13 cellular contexts compared by ENCODE assay signal in genomic region chr1:230136453-230137327, GRCh38.
DNase-seq lines count a peak whose midpoint lies in the region; ATAC-seq, FAIRE-seq and TF ChIP-seq lines count a peak whose summit lies in the region.
"Had no signal": no experiment of that assay in that cellular context is flagged by ENCODE, and none has a peak within 500 bp of the region (broad histone marks: within the 10 kb centered on the region; RNA-seq: fewer than 3 reads in every experiment).

No MANE protein-coding gene starts in this region.

- H3K4me1 ChIP-seq in A673 (ENCODE audit: insufficient read depth, low read length, poor library complexity, severe bottlenecking) = peaks cover 83% of the 10 kb centered on the region
- peaks cover 64% of the 10 kb centered on the region for H3K4me1 ChIP-seq in OCI-LY7 (ENCODE audit: insufficient read depth, low read length, poor library complexity, severe bottlenecking)
- H3K4me1 ChIP-seq in esophagus muscularis mucosa = peaks cover 44 to 98% (median 96%) of the 10 kb centered on the region in 4 donors

- no peak overlapping the region for H2AFZ ChIP-seq in OCI-LY7 (ENCODE audit: low read length)

- no peak overlapping the region for H3K4me3 ChIP-seq in A673 (ENCODE audit: low read depth, low read length, poor library complexity, severe bottlenecking)
- H3K4me3 ChIP-seq in OCI-LY7 (ENCODE audit: low read depth, low read length, poor library complexity, severe bottlenecking) = no peak overlapping the region
- H3K4me3 ChIP-seq in esophagus muscularis mucosa = peak overlapping the region; percentile 12 to 36 (median 14)
- H3K4me3 ChIP-seq: A549 had no signal

- H3K79me2 ChIP-seq in OCI-LY7 (ENCODE audit: insufficient read depth, low read depth, low read length) = peaks cover 17% of the 10 kb centered on the region; the same call in 1 of the 2 replicates

- no peak for ATAC-seq in activated CD8-positive, alpha-beta memory T cell treated with anti-CD3 and anti-CD28 coated beads, Interleukin-2, amount 10 ng/mL, durations not matched to agents 7 days and 5 days
- no peak for ATAC-seq in HG03097 (IDR thresholded peaks at IDR 0.05; ENCODE audit: low FRiP score, unreplicated experiment)
- ATAC-seq: A549, PC-3 had no signal

- POLR2A ChIA-PET in A673 (lab: Charles Lee; ENCODE audit: low non-redundant PET) = no interaction called here
- POLR2A ChIA-PET in OCI-LY7 (lab: Charles Lee) = interaction anchor here (0.6 to 2.5 kb wide), 2 partner anchors 9 to 15 kb away, joined by 3 to 19 read pairs; no protein-coding TSS in a partner anchor

- peaks cover 78% of the 10 kb centered on the region for H3K4me1 Mint-ChIP-seq in nephron
- H3K4me1 Mint-ChIP-seq in activated CD8-positive, alpha-beta memory T cell treated with anti-CD3 and anti-CD28 coated beads, Interleukin-2, amount 10 ng/mL, durations not matched to agents 7 days and 5 days = peaks cover 34% of the 10 kb centered on the region

- H3K27me3 ChIP-seq in A673 (replicated peaks; ENCODE audit: insufficient read depth, low read depth, low read length, poor library complexity) (no peaks in the 10 kb centered on the region), esophagus muscularis mucosa (no peaks in the 10 kb centered on the region)

- BruUV-seq in A673 (replicated peaks; lab: Mats Ljungman, UMichigan) = no TSS peak
- no TSS peak for BruUV-seq in OCI-LY7 (replicated peaks; lab: Mats Ljungman, UMichigan)

- H3K36me3 ChIP-seq in A673 (ENCODE audit: insufficient read depth, low read length, poor library complexity, severe bottlenecking) (no peaks in the 10 kb centered on the region), OCI-LY7 (ENCODE audit: insufficient read depth, low read length) (no peaks in the 10 kb centered on the region), esophagus muscularis mucosa (no peaks in the 10 kb centered on the region)

- peak overlapping the region in 2 of 3 experiments; percentile 10 to 28 for H3K4me3 Mint-ChIP-seq in nephron
- H3K4me3 Mint-ChIP-seq in activated CD8-positive, alpha-beta memory T cell treated with anti-CD3 and anti-CD28 coated beads, Interleukin-2, amount 10 ng/mL, durations not matched to agents 7 days and 5 days = no peak overlapping the region

- TF ChIP-seq CTCF in A673 (conservative IDR thresholded peaks at IDR 0.05; ENCODE audit: low read depth, low read length) (no peak), OCI-LY7 (conservative IDR thresholded peaks at IDR 0.05; ENCODE audit: low read length) (no peak), esophagus muscularis mucosa (IDR thresholded peaks at IDR 0.05) (no peak), nephron (IDR thresholded peaks at IDR 0.05; ENCODE audit: unreplicated experiment in 3 of 3) (no peak)

- no peak for FAIRE-seq in RCC 7860 (lab: Jason Lieb, UNC)
- FAIRE-seq: A549, G401.6 had no signal

- no peaks in the 10 kb centered on the region for H3K9me3 Mint-ChIP-seq in nephron
- no peaks in the 10 kb centered on the region for H3K9me3 Mint-ChIP-seq in activated CD8-positive, alpha-beta memory T cell treated with anti-CD3 and anti-CD28 coated beads, Interleukin-2, amount 10 ng/mL, durations not matched to agents 7 days and 5 days (ENCODE audit: low read depth)

- peaks cover 18% of the 10 kb centered on the region for H3K27me3 Mint-ChIP-seq in nephron (ENCODE audit: low read depth)
- H3K27me3 Mint-ChIP-seq in activated CD8-positive, alpha-beta memory T cell treated with anti-CD3 and anti-CD28 coated beads, Interleukin-2, amount 10 ng/mL, durations not matched to agents 7 days and 5 days = no peaks in the 10 kb centered on the region

- CTCF ChIA-PET in A673 (lab: Charles Lee) (no interaction called here), OCI-LY7 (lab: Charles Lee; ENCODE audit: unreplicated experiment) (interaction anchor here (1.5 kb wide), 1 partner anchor 11 kb away, joined by 4 read pairs; no protein-coding TSS in a partner anchor)
- CTCF ChIA-PET in activated CD8-positive, alpha-beta memory T cell treated with anti-CD3 and anti-CD28 coated beads, Interleukin-2, amount 10 ng/mL, durations not matched to agents 7 days and 5 days (lab: Charles Lee) = interaction anchor here (1.1 kb wide), 1 partner anchor 28 kb away, joined by 3 read pairs; no protein-coding TSS in a partner anchor

- H3K9me2 ChIP-seq in OCI-LY7 (ENCODE audit: insufficient read depth, low read length) = no peaks in the 10 kb centered on the region

- no peaks in the 10 kb centered on the region for H3K36me3 Mint-ChIP-seq in nephron (ENCODE audit: low read depth)
- no peaks in the 10 kb centered on the region for H3K36me3 Mint-ChIP-seq in activated CD8-positive, alpha-beta memory T cell treated with anti-CD3 and anti-CD28 coated beads, Interleukin-2, amount 10 ng/mL, durations not matched to agents 7 days and 5 days

- no peaks in the 10 kb centered on the region for H4K20me1 ChIP-seq in OCI-LY7 (ENCODE audit: insufficient read depth, low read length)

- H3K9me3 ChIP-seq in A673 (ENCODE audit: low read depth, low read length, poor library complexity, severe bottlenecking) = no peaks in the 10 kb centered on the region
- H3K9me3 ChIP-seq in OCI-LY7 (ENCODE audit: low read length) = no peaks in the 10 kb centered on the region
- H3K9me3 ChIP-seq in esophagus muscularis mucosa = no peaks in the 10 kb centered on the region
- H3K9me3 ChIP-seq: A549 had no signal

- no peak for TF ChIP-seq POLR2A in esophagus muscularis mucosa (IDR thresholded peaks at IDR 0.05; ENCODE audit: low read depth)

- H3K27ac ChIP-seq in A673 (ENCODE audit: low read depth, low read length, poor library complexity, severe bottlenecking) = peak overlapping the region; percentile 38
- H3K27ac ChIP-seq in OCI-LY7 (ENCODE audit: low read depth, low read length, poor library complexity, severe bottlenecking) = no peak overlapping the region
- H3K27ac ChIP-seq in esophagus muscularis mucosa (replicated peaks in 1 of 4) = peak overlapping the region; percentile 50 to 69 (median 60)
- H3K27ac ChIP-seq: KMS-11 had no signal

- H3K4me2 ChIP-seq in OCI-LY7 (ENCODE audit: low read length) = peak overlapping the region; percentile 19; the same call in 1 of the 2 replicates
- H3K4me2 ChIP-seq: A549, KMS-11 had no signal

- peak overlapping the region; percentile 82 to 95 (median 90) for H3K27ac Mint-ChIP-seq in nephron
- no peak overlapping the region for H3K27ac Mint-ChIP-seq in activated CD8-positive, alpha-beta memory T cell treated with anti-CD3 and anti-CD28 coated beads, Interleukin-2, amount 10 ng/mL, durations not matched to agents 7 days and 5 days

- no peak for TF ChIP-seq EP300 in esophagus muscularis mucosa (IDR thresholded peaks at IDR 0.05)

- DNase-seq in A673 (ENCODE audit: low spot score) (peak; percentile 44), OCI-LY7 (ENCODE audit: low spot score) (no peak), esophagus muscularis mucosa (ENCODE audit: extremely low spot score) (no peak), NCI-H2107 treated with DMSO at 0.1 percent for 48 hours (lab: John Stamatoyannopoulos, UW; ENCODE audit: unreplicated experiment) (no peak), RCC 7860 (ENCODE audit: low spot score) (no peak)
- no peak for DNase-seq in activated CD8-positive, alpha-beta memory T cell treated with anti-CD3 and anti-CD28 coated beads, Interleukin-2, amount 10 ng/mL, durations not matched to agents 7 days and 5 days
- DNase-seq: PC-3; stimulated activated CD4-positive, alpha-beta T cell treated with anti-CD3 and anti-CD28 coated beads, Interleukin-12 subunit alpha, Interleukin-12 subunit beta, amount 100 ng/mL, for 4 hours had no signal

- intact Hi-C loops in A673 (cut with micrococcal nuclease; ENCODE audit: unreplicated experiment) = no loop called here
- intact Hi-C loops in OCI-LY7 (cut with micrococcal nuclease; ENCODE audit: unreplicated experiment) = no loop called here
- intact Hi-C loops in esophagus muscularis mucosa (cut with DNase I) = no loop called here

- 75% methylated on average over 26 of the region's 33 CpGs for WGBS in esophagus muscularis mucosa

Comparison
In these comparisons a context has a peak if more than half of its experiments do, and no peak if none do; other contexts are left out.
1. H3K4me3 ChIP-seq: peak in esophagus muscularis mucosa (4 of 4); none in A673 (single experiment) and OCI-LY7 (single experiment).